In the genomic region with DNA sequence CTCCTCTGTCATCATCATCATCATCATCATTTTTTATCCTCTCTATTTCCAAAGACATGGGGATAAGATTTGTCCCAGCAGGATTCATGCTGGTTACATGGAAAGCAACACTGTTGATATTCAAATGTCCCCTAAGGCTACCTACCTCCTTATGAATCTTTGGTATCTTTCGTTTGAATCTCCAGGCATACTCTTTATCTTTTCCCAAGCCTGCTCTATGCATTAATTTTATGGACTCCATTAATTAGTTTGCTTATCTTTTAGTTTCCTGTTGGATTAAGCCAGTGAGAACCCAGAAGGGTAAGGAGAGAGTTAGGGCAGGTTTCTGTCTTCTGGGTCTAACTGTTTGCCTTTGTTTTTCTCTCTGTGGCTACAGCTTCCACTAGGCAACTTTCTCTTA, we compare ENCODE assay signal across 28 cellular contexts.
"Had no signal": no experiment of that assay in that cellular context is flagged by ENCODE, and none has a peak within 500 bp of the region (broad histone marks: within the 10 kb centered on the region; RNA-seq: fewer than 3 reads in every experiment).

No MANE protein-coding gene starts in this region.

- H3K9me3 ChIP-seq: left lung, mucosa of descending colon, ovary, right atrium auricular region, stomach, testis, thyroid gland, transverse colon, upper lobe of left lung, vagina had no signal

- H3K27me3 ChIP-seq: left lung, ovary, right atrium auricular region, stomach, testis, thyroid gland, transverse colon, upper lobe of left lung, vagina had no signal

- FAIRE-seq: islet of Langerhans, kidney had no signal

- H3K4me3 Mint-ChIP-seq: naive thymus-derived CD4-positive, alpha-beta T cell; natural killer cell treated with Interleukin-12 subunit alpha and Interleukin-12 subunit beta and Interleukin-15 and Interleukin-18, amount 100 ng/mL, for 72 hours; stimulated activated naive B cell treated with anti-CD40 and anti-IgM and Interleukin-4, amounts not matched to agents 10 μg/mL and 1 μg/mL and 100 μg/mL, for 72 hours had no signal

- ATAC-seq: left colon; left lung; mucosa of descending colon; naive thymus-derived CD4-positive, alpha-beta T cell; sciatic nerve; stimulated activated naive B cell treated with anti-CD40 and anti-IgM and Interleukin-4, amounts not matched to agents 10 μg/mL and 1 μg/mL and 100 μg/mL, for 72 hours; stimulated activated naive CD8-positive, alpha-beta T cell treated with anti-CD3 and anti-CD28 coated beads, Interleukin-15, Interleukin-2, amounts not matched to agents 100 U/mL and 50 U/mL, for 24 hours had no signal

- H3K4me1 Mint-ChIP-seq: naive thymus-derived CD4-positive, alpha-beta T cell; stimulated activated naive B cell treated with anti-CD40 and anti-IgM and Interleukin-4, amounts not matched to agents 10 μg/mL and 1 μg/mL and 100 μg/mL, for 72 hours had no signal

- H3K36me3 Mint-ChIP-seq: immature natural killer cell; naive thymus-derived CD4-positive, alpha-beta T cell; natural killer cell treated with Interleukin-12 subunit alpha and Interleukin-12 subunit beta and Interleukin-15 and Interleukin-18, amount 100 ng/mL, for 72 hours; stimulated activated naive B cell treated with anti-CD40 and anti-IgM and Interleukin-4, amounts not matched to agents 10 μg/mL and 1 μg/mL and 100 μg/mL, for 72 hours had no signal

- H3K36me3 ChIP-seq: left lung, ovary, right atrium auricular region, stomach, thyroid gland, transverse colon, upper lobe of left lung, vagina had no signal

- H3K4me1 ChIP-seq: left lung, right atrium auricular region, stomach, testis, thyroid gland, transverse colon, upper lobe of left lung, vagina had no signal

- DNase-seq: hypothalamus; kidney; left colon; left lung; midbrain; mucosa of descending colon; naive thymus-derived CD4-positive, alpha-beta T cell; ovary; stimulated activated CD4-positive, alpha-beta T cell treated with anti-CD3 and anti-CD28 coated beads, Interleukin-12 subunit alpha, Interleukin-12 subunit beta, amount 100 ng/mL, for 4 hours; stimulated activated CD4-positive, alpha-beta T cell treated with anti-CD3 and anti-CD28 coated beads, Interleukin-15, amount 100 ng/mL, for 24 hours; stimulated activated CD4-positive, alpha-beta T cell treated with anti-CD3 and anti-CD28 coated beads, Interleukin-2, amount 100 ng/mL, for 24 hours; stimulated activated CD4-positive, alpha-beta T cell treated with anti-CD3 and anti-CD28 coated beads, Interleukin-4, amount 100 ng/mL, for 1 hour; stimulated activated naive B cell treated with anti-CD40 and anti-IgM and Interleukin-4, amounts not matched to agents 10 μg/mL and 1 μg/mL and 100 μg/mL, for 72 hours; stimulated activated naive CD8-positive, alpha-beta T cell treated with anti-CD3 and anti-CD28 coated beads, Interleukin-15, Interleukin-2, amounts not matched to agents 100 U/mL and 50 U/mL, for 24 hours; stomach; testis; thyroid gland; transverse colon; upper lobe of left lung had no signal

- H3K4me3 ChIP-seq: left lung, lung, mucosa of descending colon, ovary, right atrium auricular region, skin epidermis, stomach, testis, thyroid gland, transverse colon, upper lobe of left lung, vagina had no signal

- H3K9me3 Mint-ChIP-seq: immature natural killer cell; natural killer cell treated with Interleukin-12 subunit alpha and Interleukin-12 subunit beta and Interleukin-15 and Interleukin-18, amount 100 ng/mL, for 72 hours; stimulated activated naive B cell treated with anti-CD40 and anti-IgM and Interleukin-4, amounts not matched to agents 10 μg/mL and 1 μg/mL and 100 μg/mL, for 72 hours had no signal

- H3K27ac Mint-ChIP-seq: immature natural killer cell; naive thymus-derived CD4-positive, alpha-beta T cell; natural killer cell treated with Interleukin-12 subunit alpha and Interleukin-12 subunit beta and Interleukin-15 and Interleukin-18, amount 100 ng/mL, for 72 hours; progenitor cell of endocrine pancreas; stimulated activated naive B cell treated with anti-CD40 and anti-IgM and Interleukin-4, amounts not matched to agents 10 μg/mL and 1 μg/mL and 100 μg/mL, for 72 hours had no signal

- H3K27ac ChIP-seq: left lung, ovary, right atrium auricular region, skin epidermis, stomach, testis, thyroid gland, transverse colon, upper lobe of left lung, vagina had no signal
